ENCODE assay signal across 11 cellular contexts in the genomic region with DNA sequence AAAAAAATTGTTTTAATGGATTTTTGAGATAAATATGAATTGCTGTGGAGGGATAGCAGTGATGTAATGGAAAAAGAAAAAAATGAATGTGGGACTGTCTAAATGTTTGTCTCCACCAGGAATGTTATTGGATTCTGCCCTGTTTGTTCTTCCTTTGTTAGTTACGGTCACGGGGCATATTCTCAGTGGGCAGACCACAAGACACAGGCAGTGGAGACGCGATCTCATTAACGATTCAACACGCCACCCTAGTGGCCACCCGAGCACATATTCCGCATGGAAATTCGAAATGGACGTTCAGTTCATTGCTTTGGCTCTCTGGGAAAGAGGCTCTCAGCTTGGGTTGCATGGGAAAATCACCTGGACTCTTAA.
DNase-seq lines count a peak whose midpoint lies in the region; ATAC-seq and TF ChIP-seq lines count a peak whose summit lies in the region.
"Had no signal": no experiment of that assay in that cellular context is flagged by ENCODE, and none has a peak within 500 bp of the region (broad histone marks: within the 10 kb centered on the region; RNA-seq: fewer than 3 reads in every experiment).

No MANE protein-coding gene starts in this region.

- H3K4me3 ChIP-seq in LNCaP clone FGC (ENCODE audit: low read depth, low read length), result no peak overlapping the region
- no peak overlapping the region for H3K4me3 ChIP-seq in SJSA1
- no peak overlapping the region for H3K4me3 ChIP-seq in heart right ventricle
- no peak overlapping the region for H3K4me3 ChIP-seq in sigmoid colon
- H3K4me3 ChIP-seq in OCI-LY7 (ENCODE audit: low read depth, low read length, poor library complexity, severe bottlenecking), result no peak overlapping the region

- CTCF ChIA-PET in OCI-LY7 (lab: Charles Lee; ENCODE audit: unreplicated experiment), result no interaction called here

- H3K36me3 Mint-ChIP-seq in stimulated activated memory B cell treated with anti-CD40 and anti-IgM and Interleukin-4, amounts not matched to agents 10 μg/mL and 1 μg/mL and 100 μg/mL, for 72 hours, result no peaks in the 10 kb centered on the region
- H3K36me3 Mint-ChIP-seq in activated CD4-positive, alpha-beta T cell treated with anti-CD3 and anti-CD28 coated beads, Interleukin-2, amount 10 ng/mL, durations not matched to agents 24 days and 14 days (ENCODE audit: low read depth), result no peaks in the 10 kb centered on the region

- H3K9me3 Mint-ChIP-seq in stimulated activated memory B cell treated with anti-CD40 and anti-IgM and Interleukin-4, amounts not matched to agents 10 μg/mL and 1 μg/mL and 100 μg/mL, for 72 hours, result peaks cover 3% of the 10 kb centered on the region
- H3K9me3 Mint-ChIP-seq in activated CD4-positive, alpha-beta T cell treated with anti-CD3 and anti-CD28 coated beads, Interleukin-2, amount 10 ng/mL, durations not matched to agents 24 days and 14 days, result no peaks in the 10 kb centered on the region

- peak; percentile 36; the same call in 1 of the 2 replicates for TF ChIP-seq CTCF in LNCaP clone FGC (IDR thresholded peaks at IDR 0.05; ENCODE audit: control insufficient read depth, extremely low read depth, insufficient read depth)
- peak in 3 of 9 donors; percentile 17 to 30 (median 25) for TF ChIP-seq CTCF in heart right ventricle (IDR thresholded peaks at IDR 0.05)
- no peak for TF ChIP-seq CTCF in sigmoid colon (IDR thresholded peaks at IDR 0.05)
- TF ChIP-seq CTCF in OCI-LY7 (conservative IDR thresholded peaks at IDR 0.05; ENCODE audit: low read length), result no peak

- H3K9me3 ChIP-seq in SJSA1 (replicated peaks), result no peaks in the 10 kb centered on the region
- H3K9me3 ChIP-seq in heart right ventricle, result no peaks in the 10 kb centered on the region
- no peaks in the 10 kb centered on the region for H3K9me3 ChIP-seq in sigmoid colon
- H3K9me3 ChIP-seq in OCI-LY7 (ENCODE audit: low read length), result no peaks in the 10 kb centered on the region

- no peaks in the 10 kb centered on the region for H3K9me2 ChIP-seq in OCI-LY7 (ENCODE audit: insufficient read depth, low read length)

- no peak for TF ChIP-seq POLR2A in sigmoid colon (IDR thresholded peaks at IDR 0.05)

- no peak overlapping the region for H3K27ac ChIP-seq in SJSA1
- peak overlapping the region in 6 of 10 donors; percentile 2 to 54 (median 34) for H3K27ac ChIP-seq in heart right ventricle
- peak overlapping the region in 3 of 4 donors; percentile 30 to 59 (median 59) for H3K27ac ChIP-seq in sigmoid colon
- no peak overlapping the region for H3K27ac ChIP-seq in OCI-LY7 (ENCODE audit: low read depth, low read length, poor library complexity, severe bottlenecking)

- DNase-seq in LNCaP clone FGC (ENCODE audit: low read depth), result no peak
- DNase-seq in SJSA1 (ENCODE audit: low read depth in 1 of 2, low spot score in 2 of 2), result peak; percentile 21 to 38
- no peak for DNase-seq in heart right ventricle
- no peak for DNase-seq in sigmoid colon
- DNase-seq in OCI-LY7 (ENCODE audit: low spot score), result no peak
- DNase-seq in activated CD4-positive, alpha-beta T cell treated with anti-CD3 and anti-CD28 coated beads, Interleukin-2, amount 10 ng/mL, durations not matched to agents 24 days and 14 days, result no peak
- DNase-seq: activated gamma-delta T cell, NCI-H1048, T-helper 9 cell had no signal

- no peak overlapping the region for H3K4me2 ChIP-seq in OCI-LY7 (ENCODE audit: low read length)

- no peaks in the 10 kb centered on the region for H4K20me1 ChIP-seq in OCI-LY7 (ENCODE audit: insufficient read depth, low read length)

- intact Hi-C loops in heart right ventricle (cut with DNase I), result no loop called here
- intact Hi-C loops in sigmoid colon (cut with DNase I), result no loop called here
- intact Hi-C loops in OCI-LY7 (cut with micrococcal nuclease; ENCODE audit: unreplicated experiment), result no loop called here
- intact Hi-C loops in activated CD4-positive, alpha-beta T cell treated with anti-CD3 and anti-CD28 coated beads, Interleukin-2, amount 10 ng/mL, durations not matched to agents 24 days and 14 days (cut with micrococcal nuclease), result no loop called here

- WGBS in heart right ventricle, 2 donors, result 57 to 66% methylated on average over 10 of the region's 10 CpGs
- 70 to 79% methylated on average over 10 of the region's 10 CpGs for WGBS in sigmoid colon, 2 donors

- no peaks in the 10 kb centered on the region for H3K27me3 ChIP-seq in SJSA1 (replicated peaks)
- H3K27me3 ChIP-seq in heart right ventricle, result no peaks in the 10 kb centered on the region
- no peaks in the 10 kb centered on the region for H3K27me3 ChIP-seq in sigmoid colon

- POLR2A ChIA-PET in OCI-LY7 (lab: Charles Lee), result no interaction called here

- no peaks in the 10 kb centered on the region for H3K79me2 ChIP-seq in OCI-LY7 (ENCODE audit: insufficient read depth, low read depth, low read length)

- H2AFZ ChIP-seq in OCI-LY7 (ENCODE audit: low read length), result no peak overlapping the region

- H3K4me1 Mint-ChIP-seq in stimulated activated memory B cell treated with anti-CD40 and anti-IgM and Interleukin-4, amounts not matched to agents 10 μg/mL and 1 μg/mL and 100 μg/mL, for 72 hours, result no peaks in the 10 kb centered on the region
- no peaks in the 10 kb centered on the region for H3K4me1 Mint-ChIP-seq in activated CD4-positive, alpha-beta T cell treated with anti-CD3 and anti-CD28 coated beads, Interleukin-2, amount 10 ng/mL, durations not matched to agents 24 days and 14 days

- H3K4me3 Mint-ChIP-seq in stimulated activated memory B cell treated with anti-CD40 and anti-IgM and Interleukin-4, amounts not matched to agents 10 μg/mL and 1 μg/mL and 100 μg/mL, for 72 hours, result no peak overlapping the region
- no peak overlapping the region for H3K4me3 Mint-ChIP-seq in activated CD4-positive, alpha-beta T cell treated with anti-CD3 and anti-CD28 coated beads, Interleukin-2, amount 10 ng/mL, durations not matched to agents 24 days and 14 days

- no peak overlapping the region for H3K27ac Mint-ChIP-seq in stimulated activated memory B cell treated with anti-CD40 and anti-IgM and Interleukin-4, amounts not matched to agents 10 μg/mL and 1 μg/mL and 100 μg/mL, for 72 hours
- no peak overlapping the region for H3K27ac Mint-ChIP-seq in activated CD4-positive, alpha-beta T cell treated with anti-CD3 and anti-CD28 coated beads, Interleukin-2, amount 10 ng/mL, durations not matched to agents 24 days and 14 days

- TF ChIP-seq EP300 in sigmoid colon (IDR thresholded peaks at IDR 0.05), result no peak

- peaks cover 15% of the 10 kb centered on the region for H3K4me1 ChIP-seq in SJSA1 (replicated peaks)
- peaks cover 5 to 47% (median 35%) of the 10 kb centered on the region in 9 donors for H3K4me1 ChIP-seq in heart right ventricle
- H3K4me1 ChIP-seq in sigmoid colon, result peaks cover 0 to 42% (median 35%) of the 10 kb centered on the region in 4 donors
- no peaks in the 10 kb centered on the region for H3K4me1 ChIP-seq in OCI-LY7 (ENCODE audit: insufficient read depth, low read length, poor library complexity, severe bottlenecking)

- BruUV-seq in OCI-LY7 (replicated peaks; lab: Mats Ljungman, UMichigan), result no TSS peak

- ATAC-seq in heart right ventricle (peak in 5 of 8 donors; percentile 41 to 73 (median 66)), GM21576 (IDR thresholded peaks at IDR 0.05; ENCODE audit: unreplicated experiment) (no peak)
- ATAC-seq in stimulated activated memory B cell treated with anti-CD40 and anti-IgM and Interleukin-4, amounts not matched to agents 10 μg/mL and 1 μg/mL and 100 μg/mL, for 72 hours, result no peak

- peaks cover 11% of the 10 kb centered on the region for H3K27me3 Mint-ChIP-seq in stimulated activated memory B cell treated with anti-CD40 and anti-IgM and Interleukin-4, amounts not matched to agents 10 μg/mL and 1 μg/mL and 100 μg/mL, for 72 hours
- peaks cover 1% of the 10 kb centered on the region for H3K27me3 Mint-ChIP-seq in activated CD4-positive, alpha-beta T cell treated with anti-CD3 and anti-CD28 coated beads, Interleukin-2, amount 10 ng/mL, durations not matched to agents 24 days and 14 days

- H3K36me3 ChIP-seq in SJSA1 (no peaks in the 10 kb centered on the region), heart right ventricle (no peaks in the 10 kb centered on the region), sigmoid colon (no peaks in the 10 kb centered on the region), OCI-LY7 (ENCODE audit: insufficient read depth, low read length) (no peaks in the 10 kb centered on the region)

Comparison
In these comparisons a context has a peak if more than half of its experiments do, and no peak if none do; other contexts are left out.
1. DNase-seq: peak in SJSA1 (2 of 2); none in LNCaP clone FGC (single experiment), heart right ventricle (0 of 2), sigmoid colon (single experiment), OCI-LY7 (single experiment) and activated CD4-positive, alpha-beta T cell treated with anti-CD3 and anti-CD28 coated beads, Interleukin-2, amount 10 ng/mL, durations not matched to agents 24 days and 14 days (single experiment).
2. H3K27ac ChIP-seq: peak in heart right ventricle (6 of 10) and sigmoid colon (3 of 4); none in SJSA1 (single experiment) and OCI-LY7 (single experiment).
3. ATAC-seq: peak in heart right ventricle (5 of 8); none in GM21576 (single experiment) and stimulated activated memory B cell treated with anti-CD40 and anti-IgM and Interleukin-4, amounts not matched to agents 10 μg/mL and 1 μg/mL and 100 μg/mL, for 72 hours (single experiment).